27 cellular contexts compared by ENCODE assay signal in the genomic region with DNA sequence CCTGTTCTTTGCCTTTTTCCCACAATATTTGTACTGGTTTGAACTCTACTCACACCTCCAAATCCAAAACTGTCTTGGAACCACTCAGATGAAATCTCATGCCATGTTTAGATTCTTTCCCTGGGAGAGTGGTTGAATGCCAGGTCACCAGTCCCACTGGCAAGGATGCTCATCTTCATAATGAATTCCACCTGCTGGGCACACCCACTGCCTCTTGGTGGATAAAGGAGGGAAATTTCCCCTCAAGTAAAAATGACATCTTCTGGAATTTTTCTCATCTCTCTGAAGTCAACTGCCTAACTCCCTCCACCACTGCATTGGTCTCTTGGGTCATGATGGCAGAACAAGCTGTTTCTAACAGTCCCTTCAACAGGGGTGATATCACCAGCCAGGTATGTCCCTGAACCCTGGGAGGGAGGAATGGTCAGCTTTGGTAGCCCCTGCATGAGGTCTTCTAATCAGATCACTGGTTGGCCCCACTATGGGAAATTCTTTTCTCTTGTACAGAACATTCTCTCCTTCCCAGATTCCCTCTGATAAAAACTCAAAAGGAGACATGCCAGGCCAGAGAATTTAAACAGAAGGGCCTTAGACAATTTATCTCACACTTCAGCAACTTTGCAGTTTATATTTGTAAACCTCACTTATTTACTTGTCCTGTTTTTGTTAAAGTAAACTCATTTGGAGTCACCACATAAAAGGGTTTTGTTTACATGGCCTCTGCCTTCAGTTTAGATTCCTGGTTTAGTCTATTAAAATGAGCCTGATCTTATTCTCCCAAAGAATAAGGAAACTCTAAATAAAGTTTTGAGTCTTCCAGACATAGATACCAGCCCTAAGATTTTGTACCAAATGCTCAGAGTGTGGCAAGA.
A peak's percentile ranks its signal among the peaks of the same experiment; 100 is the strongest.
DNase-seq lines count a peak whose midpoint lies in the region; ATAC-seq, FAIRE-seq and TF ChIP-seq lines count a peak whose summit lies in the region.
"Had no signal": no experiment of that assay in that cellular context is flagged by ENCODE, and none has a peak within 500 bp of the region (broad histone marks: within the 10 kb centered on the region; RNA-seq: fewer than 3 reads in every experiment).

No MANE protein-coding gene starts in this region.

- H2BK120ac ChIP-seq in neuronal stem cell (ENCODE audit: low read depth, low read length): no peak overlapping the region

- no peak overlapping the region for H3K4me2 ChIP-seq in astrocyte (ENCODE audit: low read length)
- peak overlapping the region; percentile 5 for H3K4me2 ChIP-seq in hepatocyte
- no peak overlapping the region for H3K4me2 ChIP-seq in neuronal stem cell (ENCODE audit: insufficient read depth, low read length, poor library complexity, severe bottlenecking)
- H3K4me2 ChIP-seq in MM.1S (ENCODE audit: low read depth, low read length): no peak overlapping the region
- H3K4me2 ChIP-seq: A549 had no signal

- H3K79me2 ChIP-seq in astrocyte (ENCODE audit: insufficient read depth, low read length) (no peaks in the 10 kb centered on the region), hepatocyte (no peaks in the 10 kb centered on the region), MM.1S (ENCODE audit: low read length) (no peaks in the 10 kb centered on the region)

- H3K36me3 Mint-ChIP-seq in astrocyte (ENCODE audit: low read depth, unreplicated experiment): no peaks in the 10 kb centered on the region
- H3K36me3 Mint-ChIP-seq in activated naive CD4-positive, alpha-beta T cell treated with anti-CD3 and anti-CD28 coated beads, Interleukin-2, amount 50 U/mL, for 72 hours: no peaks in the 10 kb centered on the region
- no peaks in the 10 kb centered on the region for H3K36me3 Mint-ChIP-seq in Caco-2 (ENCODE audit: insufficient read depth, unreplicated experiment)
- H3K36me3 Mint-ChIP-seq: immature natural killer cell had no signal

- POLR2A ChIA-PET in Caco-2 (lab: Charles Lee): no interaction called here

- H3F3A ChIP-seq in MM.1S (ENCODE audit: insufficient read depth, low read length): no peaks in the 10 kb centered on the region

- H4K20me1 ChIP-seq in astrocyte (ENCODE audit: insufficient read depth, low read length): no peaks in the 10 kb centered on the region
- no peaks in the 10 kb centered on the region for H4K20me1 ChIP-seq in hepatocyte (ENCODE audit: insufficient read depth, poor library complexity, severe bottlenecking)
- no peaks in the 10 kb centered on the region for H4K20me1 ChIP-seq in MM.1S (ENCODE audit: insufficient read depth, low read length)

- no peak overlapping the region for H2BK12ac ChIP-seq in neuronal stem cell (ENCODE audit: low read length)

- FAIRE-seq in astrocyte (lab: Jason Lieb, UNC): no peak
- FAIRE-seq: A549, bronchial epithelial cell, endothelial cell of umbilical vein, GM12878, H54, HepG2 had no signal

- no peaks in the 10 kb centered on the region for H3K9me3 ChIP-seq in astrocyte (ENCODE audit: insufficient read depth, low read depth, low read length)
- no peaks in the 10 kb centered on the region for H3K9me3 ChIP-seq in hepatocyte (ENCODE audit: low read depth)
- H3K9me3 ChIP-seq in neuronal stem cell (replicated peaks in 1 of 2; ENCODE audit: control insufficient read depth in 2 of 2, insufficient read depth in 1 of 2, low read depth in 1 of 2, low read length in 2 of 2): no peaks in the 10 kb centered on the region
- no peaks in the 10 kb centered on the region for H3K9me3 ChIP-seq in Caco-2
- H3K9me3 ChIP-seq in MM.1S (replicated peaks; ENCODE audit: insufficient read depth, low read length): no peaks in the 10 kb centered on the region
- H3K9me3 ChIP-seq: A549, heart right ventricle, Peyer's patch, SJCRH30 had no signal

- no peak overlapping the region for H3K18ac ChIP-seq in neuronal stem cell (ENCODE audit: low read length)

- H3K36me3 ChIP-seq in astrocyte (ENCODE audit: insufficient read depth, low read length): no peaks in the 10 kb centered on the region
- H3K36me3 ChIP-seq in hepatocyte (replicated peaks; ENCODE audit: insufficient read depth, low read depth): no peaks in the 10 kb centered on the region
- no peaks in the 10 kb centered on the region for H3K36me3 ChIP-seq in neuronal stem cell (replicated peaks in 1 of 2; ENCODE audit: control insufficient read depth in 2 of 2, insufficient read depth in 2 of 2, low read length in 2 of 2)
- H3K36me3 ChIP-seq in Caco-2 (ENCODE audit: control insufficient read depth, insufficient read depth, low read length): no peaks in the 10 kb centered on the region
- no peaks in the 10 kb centered on the region for H3K36me3 ChIP-seq in MM.1S (replicated peaks; ENCODE audit: insufficient read depth, low read length)
- H3K36me3 ChIP-seq: heart right ventricle, Peyer's patch, SJCRH30 had no signal

- H3K4me3 Mint-ChIP-seq in astrocyte (ENCODE audit: unreplicated experiment) (no peak overlapping the region), Caco-2 (ENCODE audit: unreplicated experiment) (no peak overlapping the region)
- H3K4me3 Mint-ChIP-seq: activated CD8-positive, alpha-beta T cell treated with anti-CD3 and anti-CD28 coated beads, Interleukin-2, amount 10 ng/mL, durations not matched to agents 7 days and 5 days; immature natural killer cell; T-helper 1 cell treated with Interleukin-12 subunit alpha and Interleukin-12 subunit beta and Interleukin-4 antibody, amounts not matched to agents 30 μg/mL and 1 μg/mL, for 36 hours had no signal

- H3K9me3 Mint-ChIP-seq in astrocyte (ENCODE audit: unreplicated experiment) (peaks cover 2% of the 10 kb centered on the region), Caco-2 (ENCODE audit: unreplicated experiment) (no peaks in the 10 kb centered on the region)
- H3K9me3 Mint-ChIP-seq in activated naive CD4-positive, alpha-beta T cell treated with anti-CD3 and anti-CD28 coated beads, Interleukin-2, amount 50 U/mL, for 72 hours: peaks cover 5 to 8% of the 10 kb centered on the region in 2 donors
- H3K9me3 Mint-ChIP-seq: T-helper 1 cell treated with Interleukin-12 subunit alpha and Interleukin-12 subunit beta and Interleukin-4 antibody, amounts not matched to agents 30 μg/mL and 1 μg/mL, for 36 hours had no signal

- peak; percentile 70 for DNase-seq in EH (ENCODE audit: low read depth)
- peak; percentile 36 for DNase-seq in astrocyte (ENCODE audit: low read depth)
- no peak for DNase-seq in hepatocyte (ENCODE audit: low spot score)
- no peak for DNase-seq in neuronal stem cell (ENCODE audit: low spot score)
- DNase-seq in activated naive CD4-positive, alpha-beta T cell treated with anti-CD3 and anti-CD28 coated beads, Interleukin-2, amount 50 U/mL, for 72 hours (ENCODE audit: low spot score in 2 of 2): no peak
- no peak for DNase-seq in Caco-2
- DNase-seq in MM.1S: no peak
- DNase-seq: activated CD8-positive, alpha-beta T cell treated with anti-CD3 and anti-CD28 coated beads, Interleukin-2, amount 10 ng/mL, durations not matched to agents 7 days and 5 days; activated gamma-delta T cell treated with Interleukin-2 at 50 U/mL for 16 hours; DMS79; heart right ventricle; immature natural killer cell; NCI-H1048; NCI-H1694 treated with DMSO at 0.1 percent for 48 hours; NCI-H2171 treated with DMSO at 0.1 percent for 48 hours; NCI-H524 treated with DMSO at 0.1 percent for 48 hours; Peyer's patch; SJCRH30; stimulated activated CD8-positive, alpha-beta memory T cell treated with anti-CD3 and anti-CD28 coated beads, Interleukin-4, amount 100 ng/mL, for 48 hours had no signal

- no peak overlapping the region for H3K4ac ChIP-seq in neuronal stem cell (ENCODE audit: low read length)

- ATAC-seq in activated naive CD4-positive, alpha-beta T cell treated with anti-CD3 and anti-CD28 coated beads, Interleukin-2, amount 50 U/mL, for 72 hours: no peak
- ATAC-seq in HG02610 (IDR thresholded peaks at IDR 0.05; ENCODE audit: unreplicated experiment): no peak
- ATAC-seq: A549; activated CD8-positive, alpha-beta T cell treated with anti-CD3 and anti-CD28 coated beads, Interleukin-2, amount 10 ng/mL, durations not matched to agents 7 days and 5 days; GM12878; heart right ventricle; HepG2 had no signal

- no peak overlapping the region for H2AK5ac ChIP-seq in neuronal stem cell (ENCODE audit: low read depth, low read length)

- no peaks in the 10 kb centered on the region for H3K27me3 ChIP-seq in astrocyte (ENCODE audit: insufficient read depth, low read length)
- no peaks in the 10 kb centered on the region for H3K27me3 ChIP-seq in hepatocyte
- no peaks in the 10 kb centered on the region for H3K27me3 ChIP-seq in neuronal stem cell (ENCODE audit: control insufficient read depth in 3 of 3, insufficient read depth in 3 of 3, low read depth in 1 of 3, low read length in 3 of 3)
- H3K27me3 ChIP-seq in Caco-2 (replicated peaks; ENCODE audit: control insufficient read depth, insufficient read depth, low read length): no peaks in the 10 kb centered on the region
- no peaks in the 10 kb centered on the region for H3K27me3 ChIP-seq in MM.1S (replicated peaks; ENCODE audit: insufficient read depth, low read length)
- H3K27me3 ChIP-seq: Peyer's patch, SJCRH30 had no signal

- H3K27me3 Mint-ChIP-seq in astrocyte (ENCODE audit: low read depth, unreplicated experiment) (peaks cover 2% of the 10 kb centered on the region), Caco-2 (ENCODE audit: insufficient read depth, unreplicated experiment) (peaks cover 8% of the 10 kb centered on the region)

- CTCF ChIA-PET in Caco-2 (lab: Charles Lee): no interaction called here

- no peak overlapping the region for H2AFZ ChIP-seq in astrocyte (ENCODE audit: low read depth, low read length)
- no peak overlapping the region for H2AFZ ChIP-seq in hepatocyte
- H2AFZ ChIP-seq in neuronal stem cell (ENCODE audit: low read length): peak overlapping the region; percentile 54
- no peak overlapping the region for H2AFZ ChIP-seq in MM.1S (ENCODE audit: low read length)

- TF ChIP-seq CTCF in astrocyte (IDR thresholded peaks at IDR 0.05; ENCODE audit: insufficient read depth, low read depth, low read length) (no peak), hepatocyte (IDR thresholded peaks at IDR 0.05; ENCODE audit: poor library complexity) (no peak), Caco-2 (IDR thresholded peaks at IDR 0.05; ENCODE audit: insufficient read depth in 1 of 2, low read depth in 1 of 2, low read length in 1 of 2, severe bottlenecking in 1 of 2, unreplicated experiment in 1 of 2) (no peak), MM.1S (IDR thresholded peaks at IDR 0.05; ENCODE audit: low read length) (no peak)

- H3K4me3 ChIP-seq in astrocyte (ENCODE audit: insufficient read depth, low read depth, low read length): no peak overlapping the region
- H3K4me3 ChIP-seq in hepatocyte: no peak overlapping the region
- no peak overlapping the region for H3K4me3 ChIP-seq in neuronal stem cell (ENCODE audit: low read length in 2 of 2)
- no peak overlapping the region for H3K4me3 ChIP-seq in Caco-2 (ENCODE audit: low read depth, low read length)
- no peak overlapping the region for H3K4me3 ChIP-seq in MM.1S (ENCODE audit: low read length)
- H3K4me3 ChIP-seq: A549, GM12878, heart right ventricle, Peyer's patch, SJCRH30 had no signal

- no TSS peak for BruUV-seq in Caco-2 (replicated peaks; lab: Mats Ljungman, UMichigan)

- H3K4me1 Mint-ChIP-seq in astrocyte (ENCODE audit: low read depth, unreplicated experiment) (peaks cover 28% of the 10 kb centered on the region), Caco-2 (ENCODE audit: low read depth, unreplicated experiment) (no peaks in the 10 kb centered on the region)
- H3K4me1 Mint-ChIP-seq: immature natural killer cell had no signal

- no peak overlapping the region for H4K8ac ChIP-seq in neuronal stem cell (ENCODE audit: low read depth, low read length)

- H3K4me1 ChIP-seq in astrocyte (ENCODE audit: insufficient read depth, low read length): peaks cover 15% of the 10 kb centered on the region
- peaks cover 8% of the 10 kb centered on the region for H3K4me1 ChIP-seq in hepatocyte (ENCODE audit: insufficient read depth)
- H3K4me1 ChIP-seq in neuronal stem cell (ENCODE audit: control insufficient read depth in 2 of 2, insufficient read depth in 1 of 2, low read depth in 1 of 2, low read length in 2 of 2): peaks cover 8 to 9% of the 10 kb centered on the region in 2 donors
- H3K4me1 ChIP-seq in Caco-2: no peaks in the 10 kb centered on the region
- no peaks in the 10 kb centered on the region for H3K4me1 ChIP-seq in MM.1S (ENCODE audit: low read length)
- H3K4me1 ChIP-seq: A549, heart right ventricle, Peyer's patch, SJCRH30 had no signal

- peak overlapping the region; percentile 65 for H3K27ac Mint-ChIP-seq in astrocyte (ENCODE audit: unreplicated experiment)
- H3K27ac Mint-ChIP-seq in activated naive CD4-positive, alpha-beta T cell treated with anti-CD3 and anti-CD28 coated beads, Interleukin-2, amount 50 U/mL, for 72 hours: no peak overlapping the region
- H3K27ac Mint-ChIP-seq in Caco-2 (ENCODE audit: unreplicated experiment): no peak overlapping the region
- H3K27ac Mint-ChIP-seq: activated CD8-positive, alpha-beta T cell treated with anti-CD3 and anti-CD28 coated beads, Interleukin-2, amount 10 ng/mL, durations not matched to agents 7 days and 5 days; immature natural killer cell; T-helper 1 cell treated with Interleukin-12 subunit alpha and Interleukin-12 subunit beta and Interleukin-4 antibody, amounts not matched to agents 30 μg/mL and 1 μg/mL, for 36 hours had no signal

- H3K27ac ChIP-seq in astrocyte (ENCODE audit: low read depth, low read length): peak overlapping the region; percentile 4
- H3K27ac ChIP-seq in hepatocyte: peak overlapping the region; percentile 74
- peak overlapping the region; percentile 18 for H3K27ac ChIP-seq in neuronal stem cell (replicated peaks; ENCODE audit: low read length)
- H3K27ac ChIP-seq in MM.1S (ENCODE audit: low read length): no peak overlapping the region
- H3K27ac ChIP-seq: A549, heart right ventricle, SJCRH30 had no signal

- intact Hi-C loops in Caco-2 (cut with micrococcal nuclease; ENCODE audit: unreplicated experiment): no loop called here

- H2BK5ac ChIP-seq in neuronal stem cell (ENCODE audit: low read length): no peak overlapping the region

- H3K14ac ChIP-seq in neuronal stem cell (ENCODE audit: low read length): no peak overlapping the region

- H2BK15ac ChIP-seq in neuronal stem cell (ENCODE audit: low read length): no peak overlapping the region

- H3K79me1 ChIP-seq in neuronal stem cell (ENCODE audit: low read depth, low read length): no peaks in the 10 kb centered on the region

- H3K9me2 ChIP-seq in hepatocyte (replicated peaks; ENCODE audit: insufficient read depth) (no peaks in the 10 kb centered on the region), MM.1S (replicated peaks; ENCODE audit: insufficient read depth, low read length) (no peaks in the 10 kb centered on the region)

- no peak overlapping the region for H3K23ac ChIP-seq in neuronal stem cell (ENCODE audit: low read depth, low read length, poor library complexity)

- H3K9ac ChIP-seq in astrocyte (ENCODE audit: low read length): no peak overlapping the region
- no peak overlapping the region for H3K9ac ChIP-seq in neuronal stem cell (ENCODE audit: low read depth, low read length, poor library complexity)
- H3K9ac ChIP-seq in MM.1S (ENCODE audit: low read length): no peak overlapping the region

- no peak overlapping the region for H4K91ac ChIP-seq in neuronal stem cell (ENCODE audit: low read depth, low read length, poor library complexity)

Comparison
In these comparisons a context has a peak if more than half of its experiments do, and no peak if none do; other contexts are left out.
1. DNase-seq: peak in EH (single experiment) and astrocyte (single experiment); none in hepatocyte (single experiment), neuronal stem cell (single experiment), activated naive CD4-positive, alpha-beta T cell treated with anti-CD3 and anti-CD28 coated beads, Interleukin-2, amount 50 U/mL, for 72 hours (0 of 2), Caco-2 (0 of 2) and MM.1S (single experiment).